ENCODE assay signal across 8 cellular contexts in genomic region chr1:109248797-109249629, GRCh38. TPM values are rescaled to one million over a fixed set of nuclear protein-coding genes. Genes with fewer than 3 reads are reported as not detected.
DNase-seq lines count a peak whose midpoint lies in the region; FAIRE-seq and TF ChIP-seq lines count a peak whose summit lies in the region.

Gene CELSR2, plus strand, starts transcription at chr1:109249539. Its CDS starts 541 bp downstream, at chr1:109250080.

- H3K4me1 Mint-ChIP-seq in activated naive CD4-positive, alpha-beta T cell treated with anti-CD3 and anti-CD28 coated beads for 36 hours (ENCODE audit: low read depth), result peaks cover 3% of the 10 kb centered on the region
- peaks cover 41% of the 10 kb centered on the region for H3K4me1 Mint-ChIP-seq in glutamatergic neuron (ENCODE audit: low read depth, unreplicated experiment)

- H3K36me3 ChIP-seq in osteoblast (ENCODE audit: insufficient read depth, low read length) (no peaks in the 10 kb centered on the region), transverse colon (no peaks in the 10 kb centered on the region)

- peak within 1 kb of the TSS; percentile 67 for H2AFZ ChIP-seq in osteoblast (ENCODE audit: low read length)

- TF ChIP-seq CTCF in GM20000 (IDR thresholded peaks at IDR 0.05; ENCODE audit: extremely low read depth, missing control alignments) (no peak), glutamatergic neuron (IDR thresholded peaks at IDR 0.05; ENCODE audit: partially characterized antibody, unreplicated experiment) (no peak), osteoblast (IDR thresholded peaks at IDR 0.05; ENCODE audit: extremely low read depth, low read depth, low read length) (no peak), transverse colon (IDR thresholded peaks at IDR 0.05) (no peak)

- H3K27me3 ChIP-seq in osteoblast (ENCODE audit: insufficient read depth, low read length), result no peaks in the 10 kb centered on the region
- H3K27me3 ChIP-seq in transverse colon, result no peaks in the 10 kb centered on the region

- FAIRE-seq in HTR-8/SVneo (lab: Jason Lieb, UNC), result no peak

- intact Hi-C loops in activated naive CD4-positive, alpha-beta T cell treated with anti-CD3 and anti-CD28 coated beads for 36 hours (cut with micrococcal nuclease), result loop anchor here (1.0 to 10.0 kb wide), 4 partner anchors 9 to 236 kb away; partner anchors contain the start of gene ATXN7L2
- intact Hi-C loops in transverse colon (cut with DNase I; ENCODE audit: low total_unique reads), result no loop called here

- peak within 1 kb of the TSS; percentile 77 for H3K4me2 ChIP-seq in osteoblast (ENCODE audit: insufficient read depth, low read length)

- no peaks in the 10 kb centered on the region for H4K20me1 ChIP-seq in osteoblast (ENCODE audit: insufficient read depth, low read length)

- H3K4me1 ChIP-seq in osteoblast (ENCODE audit: insufficient read depth, low read length) (peaks cover 13% of the 10 kb centered on the region), transverse colon (peaks cover 11 to 17% (median 14%) of the 10 kb centered on the region in 4 donors)

- CTCF ChIA-PET in activated naive CD4-positive, alpha-beta T cell treated with anti-CD3 and anti-CD28 coated beads for 36 hours (lab: Charles Lee), result interaction anchor here (0.8 to 2.0 kb wide), 2 partner anchors 12 to 283 kb away, joined by 3 to 5 read pairs; no protein-coding TSS in a partner anchor

- H3K79me2 ChIP-seq in osteoblast (ENCODE audit: insufficient read depth, low read length), result no peaks in the 10 kb centered on the region

- H3K4me3 Mint-ChIP-seq in activated naive CD4-positive, alpha-beta T cell treated with anti-CD3 and anti-CD28 coated beads for 36 hours, result peak within 1 kb of the TSS; percentile 49
- peak within 1 kb of the TSS; percentile 76 for H3K4me3 Mint-ChIP-seq in glutamatergic neuron (ENCODE audit: unreplicated experiment)

- DNase-seq in Caki2 (ENCODE audit: low read depth) (peak; percentile 46), GM20000 (ENCODE audit: low spot score) (peak; percentile 94), HTR-8/SVneo (ENCODE audit: insufficient read length, low spot score) (peak; percentile 51), RPMI8226 (peak; percentile 80), glutamatergic neuron (peak; percentile 84), osteoblast (ENCODE audit: insufficient read length, low spot score, missing footprints) (peak; percentile 99), transverse colon (peak; percentile 70)
- DNase-seq in activated naive CD4-positive, alpha-beta T cell treated with anti-CD3 and anti-CD28 coated beads for 36 hours, result peak; percentile 60

- H3K9me3 ChIP-seq in osteoblast (ENCODE audit: low read depth, low read length), result no peaks in the 10 kb centered on the region
- no peaks in the 10 kb centered on the region for H3K9me3 ChIP-seq in transverse colon

- in situ Hi-C loops in Caki2 (cut with HindIII; ENCODE audit: low pct_unique_long_range_greater_than_20kb, low sequenced_read_pairs), result no loop called here
- in situ Hi-C loops in transverse colon (cut with MboI; ENCODE audit: low pct_ligation_motif_present in 1 of 4, low pct_unique_long_range_greater_than_20kb in 1 of 4, low sequenced_read_pairs in 3 of 4), result no loop called here

- WGBS in transverse colon (ENCODE audit: low coverage in 1 of 2), 2 donors, result 23% methylated on average over 27 of the region's 49 CpGs; no CpG with 5 or more reads in 1 of the 2 donors

- H3K9me3 Mint-ChIP-seq in activated naive CD4-positive, alpha-beta T cell treated with anti-CD3 and anti-CD28 coated beads for 36 hours, result no peaks in the 10 kb centered on the region
- H3K9me3 Mint-ChIP-seq in glutamatergic neuron (ENCODE audit: unreplicated experiment), result peaks cover 12% of the 10 kb centered on the region

- H3K27ac ChIP-seq in osteoblast (ENCODE audit: low read depth, low read length) (no peak within 1 kb of the TSS), transverse colon (peak within 1 kb of the TSS in 3 of 4 donors; percentile 12 to 58 (median 43))

- TF ChIP-seq EP300 in transverse colon (IDR thresholded peaks at IDR 0.05; ENCODE audit: low read depth), result no peak

- H3K27me3 Mint-ChIP-seq in activated naive CD4-positive, alpha-beta T cell treated with anti-CD3 and anti-CD28 coated beads for 36 hours (ENCODE audit: low read depth), result no peaks in the 10 kb centered on the region
- peaks cover 18% of the 10 kb centered on the region for H3K27me3 Mint-ChIP-seq in glutamatergic neuron (ENCODE audit: unreplicated experiment)

- TF ChIP-seq POLR2A in transverse colon (IDR thresholded peaks at IDR 0.05), result no peak

- no peak within 1 kb of the TSS for H3K27ac Mint-ChIP-seq in activated naive CD4-positive, alpha-beta T cell treated with anti-CD3 and anti-CD28 coated beads for 36 hours
- peak within 1 kb of the TSS; percentile 73 for H3K27ac Mint-ChIP-seq in glutamatergic neuron (ENCODE audit: unreplicated experiment)

- peak within 1 kb of the TSS; percentile 65 for H3K4me3 ChIP-seq in osteoblast (ENCODE audit: insufficient read depth, low read length)
- peak within 1 kb of the TSS; percentile 73 to 84 (median 77) for H3K4me3 ChIP-seq in transverse colon

- H3K36me3 Mint-ChIP-seq in activated naive CD4-positive, alpha-beta T cell treated with anti-CD3 and anti-CD28 coated beads for 36 hours (ENCODE audit: low read depth), result no peaks in the 10 kb centered on the region
- H3K36me3 Mint-ChIP-seq in glutamatergic neuron (ENCODE audit: unreplicated experiment), result peaks cover 12% of the 10 kb centered on the region

RNA-seq across cellular contexts. Expression of gene CELSR2, which starts in this region (rescaled TPM):
- 4.6 and 4.8 TPM in 2 replicates for total RNA-seq in Caki2 (2014; rRNA removed; shearing (Covaris generic); ENCODE audit: low replicate concordance)
- 1 to 10 TPM; 1.1 to 1.2 TPM for total RNA-seq in activated naive CD4-positive, alpha-beta T cell treated with anti-CD3 and anti-CD28 coated beads for 36 hours
- total RNA-seq in glutamatergic neuron (ENCODE audit: unreplicated experiment), result 181 TPM
- total RNA-seq in osteoblast, result 1.4 and 1.5 TPM in 2 replicates
- total RNA-seq in transverse colon, result 1 to 10 TPM; 1.8 to 3.7 (median 3.2) TPM

Comparison
In these comparisons a context has a peak if more than half of its experiments do, and no peak if none do; other contexts are left out.
1. RNA of gene CELSR2 (total RNA-seq): 181 TPM in glutamatergic neuron (single experiment); 4.6 to 4.8 TPM in Caki2, 1.8 to 3.7 TPM in transverse colon, 1.4 to 1.5 TPM in osteoblast and 1.1 to 1.2 TPM in activated naive CD4-positive, alpha-beta T cell treated with anti-CD3 and anti-CD28 coated beads for 36 hours; every median in the first group is over 10 times any median in the second.
2. DNase-seq: peak in every context shown above with its lines; median percentile 99 in osteoblast; 94 in GM20000; 84 in glutamatergic neuron; 80 in RPMI8226; 70 in transverse colon; 60 in activated naive CD4-positive, alpha-beta T cell treated with anti-CD3 and anti-CD28 coated beads for 36 hours; 51 in HTR-8/SVneo; 46 in Caki2.